In genomic region chr5:98770158-98770910, GRCh38 we compare ENCODE assay signal across 1 cellular context.
TF ChIP-seq lines count a peak whose summit lies in the region.

No MANE protein-coding gene starts in this region.

TF ChIP-seq in HepG2, 621 proteins besides CTCF, POLR2A, EP300 and RAD21 (continued from another document and continues in another):
- TF ChIP-seq ZNF383 (CRISPR knock-in tag; IDR thresholded peaks at IDR 0.05; ENCODE audit: borderline replicate concordance) (no peak), ATF7 (IDR thresholded peaks at IDR 0.05) (0 out of 2 replicates have a peak, but pooled peaks have one; percentile 9), ATF7 (CRISPR knock-in tag; IDR thresholded peaks at IDR 0.05) (no peak), BORCS8-MEF2B (CRISPR knock-in tag; IDR thresholded peaks at IDR 0.05) (0 out of 2 replicates have a peak, but pooled peaks have one; percentile 17), HNF4A (CRISPR knock-in tag; IDR thresholded peaks at IDR 0.05) (0 out of 2 replicates have a peak, but pooled peaks have one; percentile 5), HMGA1 (CRISPR knock-in tag; conservative IDR thresholded peaks at IDR 0.05) (no peak), CEBPG (CRISPR knock-in tag; IDR thresholded peaks at IDR 0.05) (peak; percentile 55), KAT8 (CRISPR knock-in tag; IDR thresholded peaks at IDR 0.05) (no peak), ZNF441 (CRISPR knock-in tag; IDR thresholded peaks at IDR 0.05; ENCODE audit: borderline replicate concordance) (no peak), SAFB2 (CRISPR knock-in tag; IDR thresholded peaks at IDR 0.05; ENCODE audit: borderline replicate concordance, low read depth) (no peak), RBFOX2 (IDR thresholded peaks at IDR 0.05; ENCODE audit: low read depth, low read length) (no peak), GFI1 (CRISPR knock-in tag; IDR thresholded peaks at IDR 0.05; ENCODE audit: borderline replicate concordance) (0 out of 2 replicates have a peak, but pooled peaks have one; percentile 16), ZFP36L2 (CRISPR knock-in tag; IDR thresholded peaks at IDR 0.05) (no peak), HDAC6 (IDR thresholded peaks at IDR 0.05; ENCODE audit: low read depth, low read length) (no peak), ZNF660 (CRISPR knock-in tag; IDR thresholded peaks at IDR 0.05; ENCODE audit: borderline replicate concordance, low read depth) (no peak), ARID2 (CRISPR knock-in tag; IDR thresholded peaks at IDR 0.05; ENCODE audit: borderline replicate concordance) (no peak), HOMEZ (CRISPR knock-in tag; IDR thresholded peaks at IDR 0.05; ENCODE audit: low read depth) (no peak), SMAD3 (CRISPR knock-in tag; IDR thresholded peaks at IDR 0.05) (no peak; the same call in 1 of the 2 replicates), ZNF430 (CRISPR knock-in tag; IDR thresholded peaks at IDR 0.05) (0 out of 2 replicates have a peak, but pooled peaks have one; percentile 29), JARID2 (CRISPR knock-in tag; IDR thresholded peaks at IDR 0.05; ENCODE audit: insufficient replicate concordance) (no peak), PHF8 (CRISPR knock-in tag; IDR thresholded peaks at IDR 0.05) (no peak), TGIF2 (CRISPR knock-in tag; IDR thresholded peaks at IDR 0.05) (0 out of 2 replicates have a peak, but pooled peaks have one; percentile 24), DMAP1 (CRISPR knock-in tag; IDR thresholded peaks at IDR 0.05) (no peak), ZNF280D (CRISPR knock-in tag; IDR thresholded peaks at IDR 0.05) (peak; percentile 64; the same call in 1 of the 2 replicates), ZNF775 (CRISPR knock-in tag; IDR thresholded peaks at IDR 0.05; ENCODE audit: borderline replicate concordance) (no peak), TARDBP (CRISPR knock-in tag; IDR thresholded peaks at IDR 0.05) (no peak), AGO1 (IDR thresholded peaks at IDR 0.05; ENCODE audit: low read depth, low read length, poor library complexity, severe bottlenecking) (no peak), MAZ (IDR thresholded peaks at IDR 0.05; ENCODE audit: borderline replicate concordance, low read depth, low read length) (no peak), MAZ (CRISPR knock-in tag; IDR thresholded peaks at IDR 0.05; ENCODE audit: low read depth) (no peak), KDM5A (IDR thresholded peaks at IDR 0.05; ENCODE audit: borderline replicate concordance, low read length) (0 out of 2 replicates have a peak, but pooled peaks have one; percentile 3), ZNF670 (CRISPR knock-in tag; IDR thresholded peaks at IDR 0.05; ENCODE audit: borderline replicate concordance) (no peak), ATF1 (CRISPR knock-in tag; IDR thresholded peaks at IDR 0.05) (no peak), ZNF451 (CRISPR knock-in tag; IDR thresholded peaks at IDR 0.05) (no peak), NR3C1 (CRISPR knock-in tag; IDR thresholded peaks at IDR 0.05) (no peak), PTBP1 (IDR thresholded peaks at IDR 0.05; ENCODE audit: low read depth, low read length, poor library complexity, severe bottlenecking) (no peak), SPEN (CRISPR knock-in tag; IDR thresholded peaks at IDR 0.05; ENCODE audit: low read depth) (0 out of 2 replicates have a peak, but pooled peaks have one; percentile 23), PHF5A (CRISPR knock-in tag; IDR thresholded peaks at IDR 0.05; ENCODE audit: low read depth, unreplicated experiment) (no peak), TAF15 (IDR thresholded peaks at IDR 0.05; ENCODE audit: low read depth, low read length, poor library complexity, severe bottlenecking) (no peak), HOXA5 (CRISPR knock-in tag; IDR thresholded peaks at IDR 0.05) (0 out of 2 replicates have a peak, but pooled peaks have one; percentile 4), ZNF10 (CRISPR knock-in tag; IDR thresholded peaks at IDR 0.05; ENCODE audit: borderline replicate concordance, low read depth) (no peak), TP53 (CRISPR knock-in tag; conservative IDR thresholded peaks at IDR 0.05) (no peak), SAP130 (CRISPR knock-in tag; IDR thresholded peaks at IDR 0.05; ENCODE audit: low read depth) (peak; percentile 37; the same call in 1 of the 2 replicates), MZF1 (CRISPR knock-in tag; IDR thresholded peaks at IDR 0.05; ENCODE audit: borderline replicate concordance) (no peak), NR2F1 (CRISPR knock-in tag; IDR thresholded peaks at IDR 0.05) (no peak), ZNF546 (CRISPR knock-in tag; conservative IDR thresholded peaks at IDR 0.05) (no peak), ZNF674 (CRISPR knock-in tag; IDR thresholded peaks at IDR 0.05; ENCODE audit: low read depth) (no peak), ZNF652 (CRISPR knock-in tag; IDR thresholded peaks at IDR 0.05; ENCODE audit: borderline replicate concordance, low read depth) (peak; percentile 95), FOXK2 (IDR thresholded peaks at IDR 0.05) (no peak), FOXC1 (CRISPR knock-in tag; IDR thresholded peaks at IDR 0.05; ENCODE audit: borderline replicate concordance) (no peak), NR1H2 (CRISPR knock-in tag; IDR thresholded peaks at IDR 0.05; ENCODE audit: borderline replicate concordance, low read depth) (no peak), DNMT3B (CRISPR knock-in tag; conservative IDR thresholded peaks at IDR 0.05) (0 out of 2 replicates have a peak, but pooled peaks have one; percentile 60), ZNF503 (CRISPR knock-in tag; IDR thresholded peaks at IDR 0.05) (no peak)
- TF ChIP-seq, protein P1, sequence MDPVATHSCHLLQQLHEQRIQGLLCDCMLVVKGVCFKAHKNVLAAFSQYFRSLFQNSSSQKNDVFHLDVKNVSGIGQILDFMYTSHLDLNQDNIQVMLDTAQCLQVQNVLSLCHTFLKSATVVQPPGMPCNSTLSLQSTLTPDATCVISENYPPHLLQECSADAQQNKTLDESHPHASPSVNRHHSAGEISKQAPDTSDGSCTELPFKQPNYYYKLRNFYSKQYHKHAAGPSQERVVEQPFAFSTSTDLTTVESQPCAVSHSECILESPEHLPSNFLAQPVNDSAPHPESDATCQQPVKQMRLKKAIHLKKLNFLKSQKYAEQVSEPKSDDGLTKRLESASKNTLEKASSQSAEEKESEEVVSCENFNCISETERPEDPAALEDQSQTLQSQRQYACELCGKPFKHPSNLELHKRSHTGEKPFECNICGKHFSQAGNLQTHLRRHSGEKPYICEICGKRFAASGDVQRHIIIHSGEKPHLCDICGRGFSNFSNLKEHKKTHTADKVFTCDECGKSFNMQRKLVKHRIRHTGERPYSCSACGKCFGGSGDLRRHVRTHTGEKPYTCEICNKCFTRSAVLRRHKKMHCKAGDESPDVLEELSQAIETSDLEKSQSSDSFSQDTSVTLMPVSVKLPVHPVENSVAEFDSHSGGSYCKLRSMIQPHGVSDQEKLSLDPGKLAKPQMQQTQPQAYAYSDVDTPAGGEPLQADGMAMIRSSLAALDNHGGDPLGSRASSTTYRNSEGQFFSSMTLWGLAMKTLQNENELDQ (CRISPR knock-in tag; IDR thresholded peaks at IDR 0.05; ENCODE audit: borderline replicate concordance): no peak
- TF ChIP-seq, protein P2, sequence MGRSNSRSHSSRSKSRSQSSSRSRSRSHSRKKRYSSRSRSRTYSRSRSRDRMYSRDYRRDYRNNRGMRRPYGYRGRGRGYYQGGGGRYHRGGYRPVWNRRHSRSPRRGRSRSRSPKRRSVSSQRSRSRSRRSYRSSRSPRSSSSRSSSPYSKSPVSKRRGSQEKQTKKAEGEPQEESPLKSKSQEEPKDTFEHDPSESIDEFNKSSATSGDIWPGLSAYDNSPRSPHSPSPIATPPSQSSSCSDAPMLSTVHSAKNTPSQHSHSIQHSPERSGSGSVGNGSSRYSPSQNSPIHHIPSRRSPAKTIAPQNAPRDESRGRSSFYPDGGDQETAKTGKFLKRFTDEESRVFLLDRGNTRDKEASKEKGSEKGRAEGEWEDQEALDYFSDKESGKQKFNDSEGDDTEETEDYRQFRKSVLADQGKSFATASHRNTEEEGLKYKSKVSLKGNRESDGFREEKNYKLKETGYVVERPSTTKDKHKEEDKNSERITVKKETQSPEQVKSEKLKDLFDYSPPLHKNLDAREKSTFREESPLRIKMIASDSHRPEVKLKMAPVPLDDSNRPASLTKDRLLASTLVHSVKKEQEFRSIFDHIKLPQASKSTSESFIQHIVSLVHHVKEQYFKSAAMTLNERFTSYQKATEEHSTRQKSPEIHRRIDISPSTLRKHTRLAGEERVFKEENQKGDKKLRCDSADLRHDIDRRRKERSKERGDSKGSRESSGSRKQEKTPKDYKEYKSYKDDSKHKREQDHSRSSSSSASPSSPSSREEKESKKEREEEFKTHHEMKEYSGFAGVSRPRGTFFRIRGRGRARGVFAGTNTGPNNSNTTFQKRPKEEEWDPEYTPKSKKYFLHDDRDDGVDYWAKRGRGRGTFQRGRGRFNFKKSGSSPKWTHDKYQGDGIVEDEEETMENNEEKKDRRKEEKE (IDR thresholded peaks at IDR 0.05): no peak
- TF ChIP-seq, protein P3, sequence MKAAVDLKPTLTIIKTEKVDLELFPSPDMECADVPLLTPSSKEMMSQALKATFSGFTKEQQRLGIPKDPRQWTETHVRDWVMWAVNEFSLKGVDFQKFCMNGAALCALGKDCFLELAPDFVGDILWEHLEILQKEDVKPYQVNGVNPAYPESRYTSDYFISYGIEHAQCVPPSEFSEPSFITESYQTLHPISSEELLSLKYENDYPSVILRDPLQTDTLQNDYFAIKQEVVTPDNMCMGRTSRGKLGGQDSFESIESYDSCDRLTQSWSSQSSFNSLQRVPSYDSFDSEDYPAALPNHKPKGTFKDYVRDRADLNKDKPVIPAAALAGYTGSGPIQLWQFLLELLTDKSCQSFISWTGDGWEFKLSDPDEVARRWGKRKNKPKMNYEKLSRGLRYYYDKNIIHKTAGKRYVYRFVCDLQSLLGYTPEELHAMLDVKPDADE (CRISPR knock-in tag; IDR thresholded peaks at IDR 0.05): no peak
- TF ChIP-seq, protein P4, sequence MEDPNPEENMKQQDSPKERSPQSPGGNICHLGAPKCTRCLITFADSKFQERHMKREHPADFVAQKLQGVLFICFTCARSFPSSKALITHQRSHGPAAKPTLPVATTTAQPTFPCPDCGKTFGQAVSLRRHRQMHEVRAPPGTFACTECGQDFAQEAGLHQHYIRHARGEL (CRISPR knock-in tag; IDR thresholded peaks at IDR 0.05): no peak
- TF ChIP-seq, protein P5, sequence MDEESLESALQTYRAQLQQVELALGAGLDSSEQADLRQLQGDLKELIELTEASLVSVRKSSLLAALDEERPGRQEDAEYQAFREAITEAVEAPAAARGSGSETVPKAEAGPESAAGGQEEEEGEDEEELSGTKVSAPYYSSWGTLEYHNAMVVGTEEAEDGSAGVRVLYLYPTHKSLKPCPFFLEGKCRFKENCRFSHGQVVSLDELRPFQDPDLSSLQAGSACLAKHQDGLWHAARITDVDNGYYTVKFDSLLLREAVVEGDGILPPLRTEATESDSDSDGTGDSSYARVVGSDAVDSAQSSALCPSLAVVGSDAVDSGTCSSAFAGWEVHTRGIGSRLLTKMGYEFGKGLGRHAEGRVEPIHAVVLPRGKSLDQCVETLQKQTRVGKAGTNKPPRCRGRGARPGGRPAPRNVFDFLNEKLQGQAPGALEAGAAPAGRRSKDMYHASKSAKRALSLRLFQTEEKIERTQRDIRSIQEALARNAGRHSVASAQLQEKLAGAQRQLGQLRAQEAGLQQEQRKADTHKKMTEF (CRISPR knock-in tag; IDR thresholded peaks at IDR 0.05): 0 out of 2 replicates have a peak, but pooled peaks have one; percentile 7
